In the genomic region with DNA sequence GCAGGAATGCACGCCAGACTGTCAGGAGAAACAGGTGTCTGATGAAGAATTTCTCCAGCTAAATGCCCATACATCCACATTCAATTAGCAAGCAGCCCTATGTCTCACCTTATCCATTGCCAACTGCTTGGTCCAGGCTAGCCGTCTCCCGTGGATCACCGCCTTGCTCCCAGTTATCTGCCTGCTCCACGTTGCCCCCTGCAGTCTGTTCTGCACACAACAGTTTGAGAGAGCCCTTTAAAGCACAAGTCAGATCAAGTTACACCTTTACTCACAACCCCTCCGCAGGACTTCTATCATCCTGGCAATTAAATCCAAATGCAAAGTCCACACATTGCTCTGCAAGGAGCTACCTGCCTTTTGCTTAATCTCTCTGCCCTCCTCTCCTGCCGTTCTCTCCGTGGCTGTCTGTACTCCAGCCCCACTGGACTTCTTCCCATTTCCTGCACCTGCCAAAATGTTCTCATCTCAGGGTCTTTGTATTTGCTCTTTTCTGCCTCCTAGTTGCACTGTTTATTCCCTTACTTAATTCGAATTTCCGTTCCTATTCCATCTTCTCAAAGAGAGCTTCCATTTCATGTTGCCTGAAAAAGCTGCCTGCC, we compare ENCODE assay signal across 8 cellular contexts.
DNase-seq lines count a peak whose midpoint lies in the region; ATAC-seq and TF ChIP-seq lines count a peak whose summit lies in the region.

No MANE protein-coding gene starts in this region.

- H3K4me1 ChIP-seq in mammary epithelial cell (ENCODE audit: insufficient read depth, low read length) = no peaks in the 10 kb centered on the region

- TF ChIP-seq CTCF in mammary epithelial cell (conservative IDR thresholded peaks at IDR 0.05 in 1 of 2, IDR thresholded peaks at IDR 0.05 in 1 of 2; ENCODE audit: extremely low read depth in 1 of 2, insufficient read depth in 1 of 2, low read depth in 1 of 2, low read length in 2 of 2) (peak; percentile 9 to 18), mesothelial cell of epicardium (IDR thresholded peaks at IDR 0.05; ENCODE audit: unreplicated experiment) (peak; percentile 59)

- no peak overlapping the region for H3K4me3 Mint-ChIP-seq in activated CD4-positive, alpha-beta T cell treated with anti-CD3 and anti-CD28 coated beads for 36 hours
- no peak overlapping the region for H3K4me3 Mint-ChIP-seq in mesothelial cell of epicardium

- WGBS in mammary epithelial cell (ENCODE audit: low coverage, missing lambda C conversion rate) = 12% methylated on average over 10 of the region's 10 CpGs

- dilution Hi-C loops in mammary epithelial cell (cut with HindIII; ENCODE audit: low sequenced_read_pairs) = no loop called here

- no peaks in the 10 kb centered on the region for H3K27me3 Mint-ChIP-seq in activated CD4-positive, alpha-beta T cell treated with anti-CD3 and anti-CD28 coated beads for 36 hours
- peaks cover 40% of the 10 kb centered on the region for H3K27me3 Mint-ChIP-seq in mesothelial cell of epicardium (ENCODE audit: low read depth)

- DNase-seq in activated CD4-positive, alpha-beta T cell treated with anti-CD3 and anti-CD28 coated beads for 36 hours = peak; percentile 53
- DNase-seq in activated CD4-positive, alpha-beta T cell treated with anti-CD3 and anti-CD28 coated beads for 4 hours = no peak
- DNase-seq in NCI-H2227 (lab: John Stamatoyannopoulos, UW; ENCODE audit: unreplicated experiment) (peak; percentile 57), mammary epithelial cell (peak; percentile 20), mesothelial cell of epicardium (ENCODE audit: low spot score in 2 of 2, unreplicated experiment in 2 of 2) (peak; percentile 26 to 66)

- H3K9me3 ChIP-seq in mammary epithelial cell (replicated peaks; ENCODE audit: insufficient read depth, low read length) = peaks cover 33% of the 10 kb centered on the region

- no peak overlapping the region for H3K27ac ChIP-seq in mammary epithelial cell (ENCODE audit: insufficient read depth, low read depth, low read length)

- CTCF ChIA-PET in activated CD4-positive, alpha-beta T cell treated with anti-CD3 and anti-CD28 coated beads for 36 hours (lab: Charles Lee) = interaction anchor here (0.8 kb wide), 1 partner anchor 804 kb away, joined by 3 read pairs; no protein-coding TSS in a partner anchor
- CTCF ChIA-PET in mammary epithelial cell (lab: Charles Lee; ENCODE audit: low non-redundant PET) = no interaction called here

- peaks cover 3% of the 10 kb centered on the region for H3K9me3 Mint-ChIP-seq in activated CD4-positive, alpha-beta T cell treated with anti-CD3 and anti-CD28 coated beads for 36 hours (ENCODE audit: low read depth)
- H3K9me3 Mint-ChIP-seq in mesothelial cell of epicardium = peaks cover 3% of the 10 kb centered on the region

- H3K27me3 ChIP-seq in mammary epithelial cell (ENCODE audit: insufficient read depth, low read length) = no peaks in the 10 kb centered on the region

- no TSS peak for BruUV-seq in mammary epithelial cell (replicated peaks; lab: Mats Ljungman, UMichigan)

- ATAC-seq in activated CD4-positive, alpha-beta T cell treated with anti-CD3 and anti-CD28 coated beads for 36 hours = no peak
- no peak for ATAC-seq in HG02852 (IDR thresholded peaks at IDR 0.05; ENCODE audit: unreplicated experiment)
- ATAC-seq in HG03108 (IDR thresholded peaks at IDR 0.05; ENCODE audit: unreplicated experiment) = no peak
- no peak for ATAC-seq in HG03354 (IDR thresholded peaks at IDR 0.05; ENCODE audit: poor library complexity, severe bottlenecking, unreplicated experiment)

- H2AFZ ChIP-seq in mammary epithelial cell (ENCODE audit: low read depth, low read length) = no peak overlapping the region

- H3K4me2 ChIP-seq in mammary epithelial cell (ENCODE audit: insufficient read depth, low read depth, low read length) = no peak overlapping the region

- H3K79me2 ChIP-seq in mammary epithelial cell (ENCODE audit: insufficient read depth, low read length) = no peaks in the 10 kb centered on the region

- in situ Hi-C loops in mammary epithelial cell (cut with MboI; ENCODE audit: low sequenced_read_pairs in 2 of 2) = loop anchor here in 1 of 2 donors (10.0 kb wide), 1 partner anchor 171 kb away; no protein-coding TSS in a partner anchor

- no peak overlapping the region for H3K9ac ChIP-seq in mammary epithelial cell (ENCODE audit: insufficient read depth, low read length)

- H4K20me1 ChIP-seq in mammary epithelial cell (ENCODE audit: insufficient read depth, low read length) = no peaks in the 10 kb centered on the region

- POLR2A ChIA-PET in activated CD4-positive, alpha-beta T cell treated with anti-CD3 and anti-CD28 coated beads for 36 hours (lab: Charles Lee) = no interaction called here

- intact Hi-C loops in activated CD4-positive, alpha-beta T cell treated with anti-CD3 and anti-CD28 coated beads for 36 hours (cut with DNase I, micrococcal nuclease) = loop anchor here (1.0 to 5.0 kb wide), 3 partner anchors 181 to 803 kb away; no protein-coding TSS in a partner anchor
- intact Hi-C loops in mammary epithelial cell (cut with micrococcal nuclease) = loop anchor here (5.0 kb wide), 1 partner anchor 588 kb away; no protein-coding TSS in a partner anchor

- H3K36me3 ChIP-seq in mammary epithelial cell (ENCODE audit: insufficient read depth, low read length) = no peaks in the 10 kb centered on the region

- no peak overlapping the region for H3K4me3 ChIP-seq in mammary epithelial cell (replicated peaks in 1 of 3; ENCODE audit: insufficient read depth in 1 of 3, low read depth in 2 of 3, low read length in 3 of 3)

- H3K36me3 Mint-ChIP-seq in activated CD4-positive, alpha-beta T cell treated with anti-CD3 and anti-CD28 coated beads for 36 hours (ENCODE audit: low read depth) = no peaks in the 10 kb centered on the region
- H3K36me3 Mint-ChIP-seq in mesothelial cell of epicardium = no peaks in the 10 kb centered on the region

- H3K4me1 Mint-ChIP-seq in activated CD4-positive, alpha-beta T cell treated with anti-CD3 and anti-CD28 coated beads for 36 hours = no peaks in the 10 kb centered on the region
- no peaks in the 10 kb centered on the region for H3K4me1 Mint-ChIP-seq in mesothelial cell of epicardium

- no peak overlapping the region for H3K27ac Mint-ChIP-seq in activated CD4-positive, alpha-beta T cell treated with anti-CD3 and anti-CD28 coated beads for 36 hours
- no peak overlapping the region for H3K27ac Mint-ChIP-seq in mesothelial cell of epicardium

Comparison
In these comparisons a context has a peak if more than half of its experiments do, and no peak if none do; other contexts are left out.
1. DNase-seq: peak in activated CD4-positive, alpha-beta T cell treated with anti-CD3 and anti-CD28 coated beads for 36 hours (single experiment), NCI-H2227 (single experiment), mammary epithelial cell (single experiment) and mesothelial cell of epicardium (2 of 2); none in activated CD4-positive, alpha-beta T cell treated with anti-CD3 and anti-CD28 coated beads for 4 hours (0 of 2).